In genomic region chr9:74777136-74777879, GRCh38 we compare ENCODE assay signal across 8 cellular contexts.
DNase-seq lines count a peak whose midpoint lies in the region; ATAC-seq and TF ChIP-seq lines count a peak whose summit lies in the region.

No MANE protein-coding gene starts in this region.

- H3K9me3 Mint-ChIP-seq in GM23338 = no peaks in the 10 kb centered on the region

- H2AFZ ChIP-seq in GM23338 = no peak overlapping the region; the same call in 1 of the 2 replicates

- no peaks in the 10 kb centered on the region for H4K20me1 ChIP-seq in GM23338 (replicated peaks; ENCODE audit: insufficient read depth)

- no peaks in the 10 kb centered on the region for H3K27me3 Mint-ChIP-seq in GM23338 (ENCODE audit: insufficient read depth, low read depth, poor library complexity)

- no peaks in the 10 kb centered on the region for H3K79me2 ChIP-seq in GM23338 (replicated peaks; ENCODE audit: insufficient read depth)

- H3K36me3 ChIP-seq in GM06990 (ENCODE audit: control insufficient read depth, insufficient read depth, low read length) = no peaks in the 10 kb centered on the region
- H3K36me3 ChIP-seq in GM23338 (ENCODE audit: insufficient read depth) = no peaks in the 10 kb centered on the region

- no peak overlapping the region for H3K4me3 Mint-ChIP-seq in GM23338

- no peaks in the 10 kb centered on the region; the same call in 1 of the 2 replicates for H3K27me3 ChIP-seq in GM06990 (replicated peaks; ENCODE audit: control insufficient read depth, insufficient read depth, low read length)
- H3K27me3 ChIP-seq in GM23338 (ENCODE audit: insufficient read depth) = no peaks in the 10 kb centered on the region

- no peak overlapping the region for H3K4me2 ChIP-seq in GM23338

- no peaks in the 10 kb centered on the region for H3F3A ChIP-seq in GM23338 (replicated peaks; ENCODE audit: low read depth)

- H3K36me3 Mint-ChIP-seq in GM23338 (ENCODE audit: low read depth) = no peaks in the 10 kb centered on the region

- H3K27ac Mint-ChIP-seq in GM23338 = no peak overlapping the region

- H3K4me3 ChIP-seq in GM06990 (replicated peaks; ENCODE audit: low read depth, low read length) (no peak overlapping the region), GM23338 (no peak overlapping the region), NB4 (ENCODE audit: low read depth, low read length) (no peak overlapping the region)

- TF ChIP-seq POLR2A in NB4 (IDR thresholded peaks at IDR 0.05; ENCODE audit: extremely low read depth, insufficient read length) = no peak

- TF ChIP-seq CTCF in GM06990 (IDR thresholded peaks at IDR 0.05; ENCODE audit: insufficient read depth, low read length, poor library complexity, severe bottlenecking) (peak; percentile 69), GM23338 (conservative IDR thresholded peaks at IDR 0.05; ENCODE audit: low read depth in 2 of 2) (peak; percentile 85 to 90), NB4 (IDR thresholded peaks at IDR 0.05; ENCODE audit: low read depth, low read length) (peak; percentile 30)

- DNase-seq in GM06990 (ENCODE audit: extremely low read depth, insufficient read length) = no peak
- peak; percentile 84 for DNase-seq in GM23338 (ENCODE audit: low spot score)
- peak; percentile 49 for DNase-seq in NB4 (ENCODE audit: low read depth)
- DNase-seq in activated CD4-positive, CD25-positive, alpha-beta regulatory T cell treated with anti-CD3 and anti-CD28 coated beads, Interleukin-2, amount 50 U/mL, for 72 hours = peak; percentile 57
- peak; percentile 58 for DNase-seq in cerebellar cortex (ENCODE audit: low spot score)
- DNase-seq in left kidney (ENCODE audit: low read depth, low spot score) = peak; percentile 81
- DNase-seq in stimulated activated CD4-positive, alpha-beta T cell treated with anti-CD3 and anti-CD28 coated beads, TNF-alpha, amount 100 ng/mL, for 4 hours (ENCODE audit: low read depth in 3 of 3) = peak; percentile 30 to 45 (median 30)

- ATAC-seq in GM23338 = peak; percentile 49; the same call in 2 of the 3 replicates
- no peak for ATAC-seq in GM19452 (IDR thresholded peaks at IDR 0.05; ENCODE audit: unreplicated experiment)

- no peak overlapping the region for H3K27ac ChIP-seq in GM23338 (ENCODE audit: low read depth)

- no peaks in the 10 kb centered on the region for H3K4me1 ChIP-seq in GM23338 (ENCODE audit: insufficient read depth)

- no peaks in the 10 kb centered on the region for H3K9me2 ChIP-seq in GM23338 (ENCODE audit: insufficient read depth)

- H3K4me1 Mint-ChIP-seq in GM23338 = no peaks in the 10 kb centered on the region

TF ChIP-seq in GM23338, 12 proteins besides CTCF, POLR2A, EP300 and RAD21 (continues in another document):
- no peak for TF ChIP-seq CREB1 (CRISPR knock-in tag; IDR thresholded peaks at IDR 0.05; ENCODE audit: low read depth)
- TF ChIP-seq ETS1 (IDR thresholded peaks at IDR 0.05) = no peak
- TF ChIP-seq REST (IDR thresholded peaks at IDR 0.05; ENCODE audit: unreplicated experiment) = no peak
- TF ChIP-seq EZH2phosphoT487 (IDR thresholded peaks at IDR 0.05; ENCODE audit: unreplicated experiment) = no peak
- TF ChIP-seq ZNF462 (CRISPR knock-in tag; IDR thresholded peaks at IDR 0.05) = no peak
- no peak for TF ChIP-seq EZH2 (IDR thresholded peaks at IDR 0.05; ENCODE audit: low read depth, unreplicated experiment)
- no peak for TF ChIP-seq POLR2AphosphoS5 (IDR thresholded peaks at IDR 0.05; ENCODE audit: low read depth)
- no peak for TF ChIP-seq STAT1 (IDR thresholded peaks at IDR 0.05; ENCODE audit: unreplicated experiment)
- no peak for TF ChIP-seq JUNB (IDR thresholded peaks at IDR 0.05; ENCODE audit: unreplicated experiment)
- no peak for TF ChIP-seq ZNF114 (CRISPR knock-in tag; IDR thresholded peaks at IDR 0.05)

Comparison
In these comparisons a context has a peak if more than half of its experiments do, and no peak if none do; other contexts are left out.
1. CTCF ChIP-seq: peak in every context shown above with its lines; median percentile 88 in GM23338; 69 in GM06990; 30 in NB4.